Comparison of ENCODE assay signal across 16 cellular contexts in the genomic region with DNA sequence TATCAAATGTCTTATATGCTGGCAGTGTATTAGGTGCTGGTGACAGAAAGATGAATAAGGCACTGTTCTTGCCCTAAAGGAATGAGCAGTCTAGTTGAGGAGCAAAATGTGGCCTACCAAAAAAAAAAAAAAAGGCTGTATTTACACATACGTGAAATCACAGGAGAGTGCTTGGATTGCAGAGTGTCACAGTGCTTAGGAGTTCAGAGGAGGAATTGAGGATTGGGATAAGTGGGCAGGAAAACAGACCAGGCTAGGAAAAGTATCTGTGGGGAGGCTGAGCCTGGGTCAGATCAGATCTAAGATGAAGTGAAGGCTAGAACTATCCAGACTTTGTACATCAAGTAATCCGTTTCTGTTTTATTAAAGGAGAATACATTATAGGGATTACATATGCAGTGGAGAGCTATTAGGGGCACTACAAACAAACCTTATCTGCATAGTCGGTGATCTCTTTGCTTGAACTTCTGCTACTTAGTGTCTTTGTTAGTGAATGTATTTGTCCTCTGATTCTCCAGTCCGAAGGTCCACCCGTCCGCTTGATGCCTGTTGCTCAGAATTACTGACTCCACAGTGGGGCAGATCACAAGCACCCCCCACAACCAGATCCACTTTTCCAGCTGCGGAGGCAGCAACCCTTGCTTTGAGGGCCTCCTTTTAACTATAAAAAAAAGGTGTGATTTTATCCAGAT.
DNase-seq lines count a peak whose midpoint lies in the region; ATAC-seq and TF ChIP-seq lines count a peak whose summit lies in the region.
"Had no signal": no experiment of that assay in that cellular context is flagged by ENCODE, and none has a peak within 500 bp of the region (broad histone marks: within the 10 kb centered on the region; RNA-seq: fewer than 3 reads in every experiment).

No MANE protein-coding gene starts in this region.

- H3K4me1 ChIP-seq in cardiac muscle cell (ENCODE audit: low read depth) (no peaks in the 10 kb centered on the region), right cardiac atrium (ENCODE audit: control insufficient read depth, insufficient read depth, low read length) (no peaks in the 10 kb centered on the region), MM.1S (ENCODE audit: low read length) (no peaks in the 10 kb centered on the region)

- DNase-seq in cardiac muscle cell (ENCODE audit: low read depth in 1 of 2, low spot score in 1 of 2): no peak
- DNase-seq in right cardiac atrium: no peak
- DNase-seq in chondrocyte (ENCODE audit: low spot score): no peak
- DNase-seq in mesothelial cell of epicardium (ENCODE audit: low spot score in 2 of 2, unreplicated experiment in 2 of 2): no peak
- no peak for DNase-seq in NCI-H226
- no peak for DNase-seq in MM.1S
- no peak for DNase-seq in NCI-H510A treated with DMSO at 0.1 percent for 48 hours (lab: John Stamatoyannopoulos, UW)
- DNase-seq: C1 segment of cervical spinal cord, HCEC 1CT, NCI-H1048, NCI-H1694, NCI-H2171, NCI-H510A, SHP77 treated with DMSO at 0.1 percent for 48 hours had no signal

- ATAC-seq in right cardiac atrium: no peak
- no peak for ATAC-seq in GM18505 (IDR thresholded peaks at IDR 0.05; ENCODE audit: unreplicated experiment)
- ATAC-seq: K562 had no signal

- no peak for TF ChIP-seq POLR2A in GM18505 (IDR thresholded peaks at IDR 0.05; ENCODE audit: borderline replicate concordance, extremely low read depth, insufficient read depth, insufficient read length)

- peak overlapping the region; percentile 59 for H3K27ac ChIP-seq in cardiac muscle cell
- H3K27ac ChIP-seq in right cardiac atrium (ENCODE audit: low read length): no peak overlapping the region
- no peak overlapping the region for H3K27ac ChIP-seq in MM.1S (ENCODE audit: low read length)

- no peaks in the 10 kb centered on the region for H3K9me2 ChIP-seq in MM.1S (replicated peaks; ENCODE audit: insufficient read depth, low read length)

- no peaks in the 10 kb centered on the region for H3K27me3 Mint-ChIP-seq in chondrocyte (ENCODE audit: low read depth)
- H3K27me3 Mint-ChIP-seq in mesothelial cell of epicardium (ENCODE audit: low read depth): no peaks in the 10 kb centered on the region

- H3K27ac Mint-ChIP-seq in chondrocyte (ENCODE audit: unreplicated experiment) (peak overlapping the region; percentile 50), mesothelial cell of epicardium (peak overlapping the region; percentile 13)

- TF ChIP-seq CTCF in cardiac muscle cell (IDR thresholded peaks at IDR 0.05; ENCODE audit: low read depth, low read length) (no peak), chondrocyte (IDR thresholded peaks at IDR 0.05) (no peak), mesothelial cell of epicardium (IDR thresholded peaks at IDR 0.05; ENCODE audit: unreplicated experiment) (no peak), MM.1S (IDR thresholded peaks at IDR 0.05; ENCODE audit: low read length) (no peak)

- H3K9ac ChIP-seq in MM.1S (ENCODE audit: low read length): no peak overlapping the region

- peaks cover 99% of the 10 kb centered on the region for H3K79me2 ChIP-seq in MM.1S (ENCODE audit: low read length)

- H3K9me3 Mint-ChIP-seq in chondrocyte (ENCODE audit: low read depth): no peaks in the 10 kb centered on the region
- no peaks in the 10 kb centered on the region for H3K9me3 Mint-ChIP-seq in mesothelial cell of epicardium

- no peak overlapping the region for H3K4me2 ChIP-seq in MM.1S (ENCODE audit: low read depth, low read length)

- no peaks in the 10 kb centered on the region for H3F3A ChIP-seq in MM.1S (ENCODE audit: insufficient read depth, low read length)

- H3K4me3 Mint-ChIP-seq in chondrocyte (ENCODE audit: unreplicated experiment): no peak overlapping the region
- no peak overlapping the region for H3K4me3 Mint-ChIP-seq in mesothelial cell of epicardium

- H2AFZ ChIP-seq in MM.1S (ENCODE audit: low read length): no peak overlapping the region

- H3K36me3 Mint-ChIP-seq in chondrocyte (ENCODE audit: low read depth): peaks cover 41% of the 10 kb centered on the region
- H3K36me3 Mint-ChIP-seq in mesothelial cell of epicardium: peaks cover 23% of the 10 kb centered on the region

- no peaks in the 10 kb centered on the region for H4K20me1 ChIP-seq in MM.1S (ENCODE audit: insufficient read depth, low read length)

- H3K4me1 Mint-ChIP-seq in chondrocyte (ENCODE audit: low read depth) (peaks cover 43% of the 10 kb centered on the region), mesothelial cell of epicardium (peaks cover 7% of the 10 kb centered on the region)

- H3K9me3 ChIP-seq in cardiac muscle cell (ENCODE audit: low read depth) (no peaks in the 10 kb centered on the region), right cardiac atrium (ENCODE audit: control insufficient read depth, low read length) (no peaks in the 10 kb centered on the region), MM.1S (replicated peaks; ENCODE audit: insufficient read depth, low read length) (no peaks in the 10 kb centered on the region)

- H3K27me3 ChIP-seq in cardiac muscle cell (no peaks in the 10 kb centered on the region), right cardiac atrium (ENCODE audit: control insufficient read depth, insufficient read depth) (no peaks in the 10 kb centered on the region), MM.1S (replicated peaks; ENCODE audit: insufficient read depth, low read length) (no peaks in the 10 kb centered on the region)

- H3K4me3 ChIP-seq in cardiac muscle cell: no peak overlapping the region
- no peak overlapping the region for H3K4me3 ChIP-seq in right cardiac atrium (ENCODE audit: low read length)
- H3K4me3 ChIP-seq in MM.1S (ENCODE audit: low read length): no peak overlapping the region
- H3K4me3 ChIP-seq: K562 had no signal

- H3K36me3 ChIP-seq in cardiac muscle cell (peaks cover 22% of the 10 kb centered on the region), MM.1S (replicated peaks; ENCODE audit: insufficient read depth, low read length) (peaks cover 16% of the 10 kb centered on the region; the same call in 1 of the 2 replicates)

- WGBS in right cardiac atrium: 74% methylated on average over 7 of the region's 7 CpGs

- intact Hi-C loops in right cardiac atrium (cut with DNase I): no loop called here
